In genomic region chr12:121788176-121788818, GRCh38 we compare ENCODE assay signal across 12 cellular contexts. TPM values are rescaled to one million over a fixed set of nuclear protein-coding genes. Genes with fewer than 3 reads are reported as not detected.
DNase-seq lines count a peak whose midpoint lies in the region; ATAC-seq and TF ChIP-seq lines count a peak whose summit lies in the region.
"Had no signal": no experiment of that assay in that cellular context is flagged by ENCODE, and none has a peak within 500 bp of the region (broad histone marks: within the 10 kb centered on the region; RNA-seq: fewer than 3 reads in every experiment).

No MANE protein-coding gene starts in this region.

- H3K4me1 Mint-ChIP-seq in T-helper 17 cell (peaks cover 62% of the 10 kb centered on the region), immature natural killer cell (peaks cover 88 to 89% of the 10 kb centered on the region in 2 donors)

- ATAC-seq in T-helper 17 cell (no peak), upper lobe of right lung (no peak), GM21360 (IDR thresholded peaks at IDR 0.05; ENCODE audit: unreplicated experiment) (no peak)
- ATAC-seq: left lobe of liver had no signal

- no peaks in the 10 kb centered on the region for H3K9me3 Mint-ChIP-seq in immature natural killer cell

- no peaks in the 10 kb centered on the region for H3K27me3 Mint-ChIP-seq in T-helper 17 cell
- H3K27me3 Mint-ChIP-seq in immature natural killer cell (ENCODE audit: low read depth in 3 of 3), result peaks cover 15 to 46% (median 32%) of the 10 kb centered on the region in 3 donors

- H3K27me3 ChIP-seq in upper lobe of right lung, result no peaks in the 10 kb centered on the region
- H3K27me3 ChIP-seq: SJSA1 had no signal

- TF ChIP-seq CTCF in upper lobe of right lung (IDR thresholded peaks at IDR 0.05), result no peak

- no peaks in the 10 kb centered on the region for H3K36me3 ChIP-seq in upper lobe of right lung
- H3K36me3 ChIP-seq: SJSA1 had no signal

- H3K27ac Mint-ChIP-seq in T-helper 17 cell, result peak overlapping the region; percentile 100
- peak overlapping the region; percentile 99 to 100 (median 100) for H3K27ac Mint-ChIP-seq in immature natural killer cell

- peak overlapping the region; percentile 85 for H3K27ac ChIP-seq in upper lobe of right lung
- H3K27ac ChIP-seq: SJSA1 had no signal

- no peak overlapping the region for H3K4me3 ChIP-seq in upper lobe of right lung
- H3K4me3 ChIP-seq: SJSA1 had no signal

- peak overlapping the region; percentile 98 for H3K4me3 Mint-ChIP-seq in T-helper 17 cell
- H3K4me3 Mint-ChIP-seq in immature natural killer cell, result peak overlapping the region; percentile 86 to 95 (median 92)

- intact Hi-C loops in upper lobe of right lung (cut with DNase I), result no loop called here

- DNase-seq in stimulated activated CD4-positive, alpha-beta T cell treated with anti-CD3 and anti-CD28 coated beads, Interleukin-15, amount 100 ng/mL, for 24 hours, result peak; percentile 48
- DNase-seq in stimulated activated CD4-positive, alpha-beta T cell treated with anti-CD3 and anti-CD28 coated beads, Interleukin-4, amount 100 ng/mL, for 1 hour, result no peak
- DNase-seq in T-helper 17 cell (no peak), immature natural killer cell (no peak), upper lobe of right lung (no peak), OCI-M2 (lab: John Stamatoyannopoulos, UW; ENCODE audit: unreplicated experiment) (no peak)
- no peak for DNase-seq in NK-92 treated with Interleukin-12 subunit alpha and Interleukin-12 subunit beta, amount 100 ng/mL, for 24 hours (lab: John Stamatoyannopoulos, UW)
- DNase-seq: activated CD4-positive, CD25-positive, alpha-beta regulatory T cell treated with anti-CD3 and anti-CD28 coated beads, Interleukin-2, amount 50 U/mL, for 72 hours; NCI-H446 treated with DMSO at 0.1 percent for 48 hours had no signal

- H3K4me1 ChIP-seq in upper lobe of right lung, result peaks cover 54% of the 10 kb centered on the region

- H3K36me3 Mint-ChIP-seq in T-helper 17 cell (ENCODE audit: low read depth) (peaks cover 4% of the 10 kb centered on the region), immature natural killer cell (peaks cover 8 to 19% (median 11%) of the 10 kb centered on the region in 3 donors)

- H3K9me3 ChIP-seq in T-helper 17 cell (ENCODE audit: control insufficient read depth, low read length, poor library complexity, severe bottlenecking) (no peaks in the 10 kb centered on the region), upper lobe of right lung (no peaks in the 10 kb centered on the region)

RNA-seq across cellular contexts. Expression of gene RHOF, which starts 5.2 kb away (rescaled TPM):
- total RNA-seq in T-helper 17 cell (100 to 1,000 TPM; 121 to 122 TPM), upper lobe of right lung (41.0 TPM)
- polyA plus RNA-seq in immature natural killer cell, result 100 to 1,000 TPM in 2 of 3 donors, 10 to 100 TPM in 1; 97.6 to 183 (median 128) TPM

RNA-seq across cellular contexts. Expression of gene SETD1B, which starts 15.5 kb away (rescaled TPM):
- total RNA-seq in T-helper 17 cell, result 10 to 100 TPM; 54.5 to 64.1 TPM
- polyA plus RNA-seq in immature natural killer cell, result 1 to 10 TPM in 1 of 3 donors, under 1 TPM in 1, not detected in 1; 0.56 to 2.3 TPM
- total RNA-seq in upper lobe of right lung, result 18.4 TPM
